ENCODE assay signal across 9 cellular contexts in the genomic region with DNA sequence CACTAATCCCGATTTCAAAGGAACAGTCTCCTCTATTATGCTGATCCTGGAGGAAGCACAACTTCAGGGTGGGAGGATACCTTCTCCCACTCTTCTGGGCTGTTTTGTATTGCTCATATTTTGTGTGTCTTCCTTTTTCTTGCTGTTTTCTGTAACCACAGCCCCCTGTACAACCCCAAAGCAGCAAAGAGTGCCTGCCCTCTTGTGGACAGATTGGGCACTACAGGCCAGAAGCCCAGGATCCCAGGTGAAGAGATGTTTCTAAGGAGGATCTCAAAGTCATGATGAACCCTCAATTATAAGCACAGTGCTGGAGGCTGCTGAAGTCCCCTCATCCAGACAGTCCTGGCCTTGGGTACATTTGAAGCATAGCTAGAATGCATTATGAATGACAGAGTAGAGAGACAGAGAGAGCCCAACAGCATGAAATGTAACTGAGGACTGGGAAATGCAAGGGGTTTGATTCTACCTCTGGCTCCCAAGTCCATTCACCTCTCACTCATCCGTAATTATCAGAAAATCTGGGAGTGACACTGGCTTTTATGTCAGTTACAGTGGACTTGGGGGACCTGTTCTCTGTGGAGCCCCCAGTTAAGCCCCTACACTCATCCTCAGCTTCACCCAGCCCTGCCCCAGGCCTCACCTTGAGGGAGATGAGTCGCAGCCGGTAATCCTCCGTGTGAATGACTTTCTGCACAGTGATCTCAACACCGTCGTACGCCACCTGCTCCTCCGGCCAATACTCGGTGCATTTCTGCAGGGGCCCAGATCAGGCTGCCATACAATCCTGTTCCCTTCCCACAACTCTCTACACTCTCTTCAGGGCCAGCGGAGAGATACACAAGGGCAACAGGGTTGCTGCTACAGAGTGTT. TPM values are rescaled to one million over a fixed set of nuclear protein-coding genes. Genes with fewer than 3 reads are reported as not detected.
A peak's percentile ranks its signal among the peaks of the same experiment; 100 is the strongest.
DNase-seq lines count a peak whose midpoint lies in the region; ATAC-seq, FAIRE-seq and TF ChIP-seq lines count a peak whose summit lies in the region.
"Had no signal": no experiment of that assay in that cellular context is flagged by ENCODE, and none has a peak within 500 bp of the region (broad histone marks: within the 10 kb centered on the region; RNA-seq: fewer than 3 reads in every experiment).

No MANE protein-coding gene starts in this region.

- no peaks in the 10 kb centered on the region for H3K9me2 ChIP-seq in GM23248 (ENCODE audit: insufficient read depth)

- CTCF ChIA-PET in endothelial cell of umbilical vein (lab: Charles Lee) = interaction anchor here (0.8 to 4.7 kb wide), 13 partner anchors 8 to 489 kb away, joined by 3 to 43 read pairs (median 9); partner anchors contain the start of gene TMEM86A

- H3K27me3 ChIP-seq in GM23248 (replicated peaks; ENCODE audit: insufficient read depth) (no peaks in the 10 kb centered on the region), endothelial cell of umbilical vein (ENCODE audit: control insufficient read depth in 2 of 2, insufficient read depth in 2 of 2, low read length in 2 of 2) (peaks cover 0 to 3% of the 10 kb centered on the region in 2 experiments)

- no peak overlapping the region for H3K27ac ChIP-seq in GM23248
- H3K27ac ChIP-seq in endothelial cell of umbilical vein (ENCODE audit: insufficient read depth, low read depth, low read length) = no peak overlapping the region

- H3K4me3 ChIP-seq in GM23248 (no peak overlapping the region), endothelial cell of umbilical vein (replicated peaks in 1 of 3; ENCODE audit: insufficient read depth in 1 of 3, low read depth in 1 of 3, low read length in 3 of 3) (no peak overlapping the region)

- H3K9ac ChIP-seq in GM23248 (no peak overlapping the region), endothelial cell of umbilical vein (replicated peaks; ENCODE audit: extremely low read depth, insufficient read depth, low read length) (no peak overlapping the region)

- H3F3A ChIP-seq in GM23248 (ENCODE audit: insufficient read depth) = no peaks in the 10 kb centered on the region

- no peak overlapping the region for H3K4me2 ChIP-seq in GM23248 (ENCODE audit: unreplicated experiment)
- H3K4me2 ChIP-seq in endothelial cell of umbilical vein (ENCODE audit: insufficient read depth, low read length) = no peak overlapping the region

- H3K79me2 ChIP-seq in GM23248 (ENCODE audit: insufficient read depth) (no peaks in the 10 kb centered on the region), endothelial cell of umbilical vein (ENCODE audit: control insufficient read depth, insufficient read depth, low read length) (no peaks in the 10 kb centered on the region)

- TF ChIP-seq POLR2A in endothelial cell of umbilical vein (IDR thresholded peaks at IDR 0.05; ENCODE audit: low read depth, low read length) = no peak

- dilution Hi-C loops in endothelial cell of umbilical vein (cut with MboI; ENCODE audit: extremely low pct_ligation_motif_present, low sequenced_read_pairs) = no loop called here

- H3K4me3 Mint-ChIP-seq in naive B cell = peak overlapping the region in 5 of 8 donors; percentile 5 to 74 (median 57)
- H3K4me3 Mint-ChIP-seq: activated naive CD8-positive, alpha-beta T cell had no signal

- POLR2A ChIA-PET in endothelial cell of umbilical vein (lab: Charles Lee) = no interaction called here

- H3K9me3 Mint-ChIP-seq in naive B cell = no peaks in the 10 kb centered on the region

- in situ Hi-C loops in GM23248 (cut with MboI) = no loop called here

- intact Hi-C loops in endothelial cell of umbilical vein (cut with micrococcal nuclease) = loop anchor here (1.0 kb wide), 4 partner anchors 32 to 617 kb away; no protein-coding TSS in a partner anchor
- intact Hi-C loops in posterior vena cava (cut with DNase I) = no loop called here

- no peaks in the 10 kb centered on the region for H3K9me1 ChIP-seq in endothelial cell of umbilical vein (replicated peaks; ENCODE audit: control insufficient read depth, extremely low read depth, insufficient read depth, low read length)

- peak overlapping the region in 4 of 6 donors; percentile 12 to 94 (median 48) for H3K27ac Mint-ChIP-seq in naive B cell
- H3K27ac Mint-ChIP-seq: activated naive CD8-positive, alpha-beta T cell had no signal

- peaks cover 13 to 20% (median 19%) of the 10 kb centered on the region in 3 donors for H3K27me3 Mint-ChIP-seq in naive B cell
- H3K27me3 Mint-ChIP-seq: activated naive CD8-positive, alpha-beta T cell had no signal

- no peak overlapping the region for H2AFZ ChIP-seq in GM23248
- peak overlapping the region; percentile 41 for H2AFZ ChIP-seq in endothelial cell of umbilical vein (ENCODE audit: low read depth, low read length)

- peak; percentile 92 to 93 for TF ChIP-seq CTCF in endothelial cell of umbilical vein (IDR thresholded peaks at IDR 0.05; ENCODE audit: extremely low read depth in 1 of 2, insufficient read depth in 1 of 2, low read depth in 1 of 2, low read length in 2 of 2)

- H4K20me1 ChIP-seq in GM23248 (ENCODE audit: insufficient read depth) (no peaks in the 10 kb centered on the region), endothelial cell of umbilical vein (replicated peaks; ENCODE audit: control insufficient read depth, extremely low read depth, insufficient read depth, low read length) (no peaks in the 10 kb centered on the region)

- ATAC-seq in naive B cell (ENCODE audit: low read depth in 2 of 2) = peak; percentile 75 to 77

- H3K9me3 ChIP-seq in GM23248 (ENCODE audit: low read depth) (no peaks in the 10 kb centered on the region), endothelial cell of umbilical vein (replicated peaks; ENCODE audit: control insufficient read depth, insufficient read depth, low read length) (no peaks in the 10 kb centered on the region)

- H3K36me3 ChIP-seq in GM23248 (ENCODE audit: low read depth) (no peaks in the 10 kb centered on the region), endothelial cell of umbilical vein (ENCODE audit: control insufficient read depth in 2 of 2, extremely low read depth in 1 of 2, insufficient read depth in 2 of 2, low read length in 2 of 2) (no peaks in the 10 kb centered on the region)

- DNase-seq in DMS79 treated with DMSO at 0.1 percent for 48 hours (lab: John Stamatoyannopoulos, UW) = peak; percentile 51
- peak; percentile 41 for DNase-seq in GM23248
- DNase-seq in NCI-H526 treated with DMSO at 0.1 percent for 48 hours (lab: John Stamatoyannopoulos, UW) = peak; percentile 24
- peak; percentile 24 to 48 for DNase-seq in activated CD8-positive, alpha-beta memory T cell treated with anti-CD3 and anti-CD28 coated beads for 4 hours (ENCODE audit: low read depth in 2 of 2)
- DNase-seq in endothelial cell of umbilical vein (ENCODE audit: low read depth, low spot score) = peak; percentile 60
- peak; percentile 60 for DNase-seq in naive B cell
- DNase-seq in stimulated activated naive CD4-positive, alpha-beta T cell treated with Interleukin-2 at 50 U/mL for 16 hours (lab: John Stamatoyannopoulos, UW) = peak; percentile 55
- no peak for DNase-seq in posterior vena cava (ENCODE audit: low spot score)

- H3K4me1 ChIP-seq in GM23248 (ENCODE audit: insufficient read depth) (no peaks in the 10 kb centered on the region), endothelial cell of umbilical vein (ENCODE audit: control insufficient read depth, extremely low read depth, insufficient read depth, low read length) (no peaks in the 10 kb centered on the region)

- peak; percentile 72 for FAIRE-seq in endothelial cell of umbilical vein (lab: Jason Lieb, UNC)

- BruUV-seq in endothelial cell of umbilical vein (replicated peaks; lab: Mats Ljungman, UMichigan) = no TSS peak

- 70 to 71% methylated on average over 11 of the region's 11 CpGs for WGBS in GM23248 (ENCODE audit: low coverage in 1 of 2, low lambda C conversion rate in 2 of 2, missing lambda C conversion rate in 2 of 2), 2 experiments

- H3K4me1 Mint-ChIP-seq in naive B cell = peaks cover 22 to 26% (median 24%) of the 10 kb centered on the region in 3 donors

- H3K36me3 Mint-ChIP-seq in naive B cell = no peaks in the 10 kb centered on the region
- H3K36me3 Mint-ChIP-seq: activated naive CD8-positive, alpha-beta T cell had no signal

RNA-seq across cellular contexts. Expression of gene IGSF22, which starts 6.2 kb away (rescaled TPM):
- not detected in 2 replicates for total RNA-seq in GM23248 (2014; rRNA removed; shearing (Covaris generic))
- not detected in 2 replicates for polyA plus RNA-seq in GM23248 (2016; fragmentation: Nextera tagmentation; extraction: Ambion mirVana)
- total RNA-seq in endothelial cell of umbilical vein = not detected in 2 replicates
- polyA plus RNA-seq in endothelial cell of umbilical vein = not detected in 2 replicates
- 0.01 TPM in 1 of 2 replicates, not detected in the other for polyA plus RNA-seq in endothelial cell of umbilical vein (2011; cell fraction: cytosol; rRNA removed)
- polyA plus RNA-seq in endothelial cell of umbilical vein (2011; cell fraction: nucleus; rRNA removed) = 0.15 and 0.17 TPM in 2 replicates
- not detected in 2 replicates for polyA plus RNA-seq in endothelial cell of umbilical vein (2012)
- polyA minus RNA-seq in endothelial cell of umbilical vein = not detected in 2 replicates
- polyA minus RNA-seq in endothelial cell of umbilical vein (2011; cell fraction: cytosol; rRNA and poly(A)+ RNA removed) = not detected
- polyA minus RNA-seq in endothelial cell of umbilical vein (2011; cell fraction: nucleus; rRNA and poly(A)+ RNA removed) = not detected in 2 replicates
- polyA plus RNA-seq in naive B cell (ENCODE audit: low read depth in 6 of 6) = 1 to 10 TPM; 1.8 to 3.9 (median 2.9) TPM
- under 1 TPM in 1 of 2 donors, not detected in 1; 0.38 TPM for total RNA-seq in posterior vena cava

RNA-seq across cellular contexts. Expression of gene TMEM86A, which starts 33.6 kb away (rescaled TPM):
- under 0.01 and 0.32 TPM in 2 replicates for total RNA-seq in GM23248 (2014; rRNA removed; shearing (Covaris generic))
- polyA plus RNA-seq in GM23248 (2016; fragmentation: Nextera tagmentation; extraction: Ambion mirVana) (0.38 and 1.0 TPM in 2 replicates), endothelial cell of umbilical vein (2.1 and 3.8 TPM in 2 replicates), naive B cell (ENCODE audit: low read depth in 6 of 6) (1 to 10 TPM in 1 of 6 donors, under 1 TPM in 4, not detected in 1; 0.45 to 1.1 (median 0.81) TPM)
- total RNA-seq in endothelial cell of umbilical vein (2.5 and 2.6 TPM in 2 replicates), posterior vena cava (1 to 10 TPM; 2.2 to 4.0 TPM)
- 1.2 and 1.3 TPM in 2 replicates for polyA plus RNA-seq in endothelial cell of umbilical vein (2011; cell fraction: cytosol; rRNA removed)
- 1.4 and 2.0 TPM in 2 replicates for polyA plus RNA-seq in endothelial cell of umbilical vein (2011; cell fraction: nucleus; rRNA removed)
- 2.2 and 3.1 TPM in 2 replicates for polyA plus RNA-seq in endothelial cell of umbilical vein (2012)
- 4.4 and 5.8 TPM in 2 replicates for polyA minus RNA-seq in endothelial cell of umbilical vein
- polyA minus RNA-seq in endothelial cell of umbilical vein (2011; cell fraction: cytosol; rRNA and poly(A)+ RNA removed) = not detected
- 4.3 and 4.9 TPM in 2 replicates for polyA minus RNA-seq in endothelial cell of umbilical vein (2011; cell fraction: nucleus; rRNA and poly(A)+ RNA removed)

RNA-seq across cellular contexts. Expression of gene PTPN5, which starts 59.4 kb away (rescaled TPM):
- total RNA-seq in GM23248 (2014; rRNA removed; shearing (Covaris generic)) = not detected in 2 replicates
- not detected in 2 replicates for polyA plus RNA-seq in GM23248 (2016; fragmentation: Nextera tagmentation; extraction: Ambion mirVana)
- total RNA-seq in endothelial cell of umbilical vein = not detected in 2 replicates
- polyA plus RNA-seq in endothelial cell of umbilical vein = not detected in 2 replicates
- not detected in 2 replicates for polyA plus RNA-seq in endothelial cell of umbilical vein (2011; cell fraction: cytosol; rRNA removed)
- polyA plus RNA-seq in endothelial cell of umbilical vein (2011; cell fraction: nucleus; rRNA removed) = not detected in 2 replicates
- not detected in 2 replicates for polyA plus RNA-seq in endothelial cell of umbilical vein (2012)
- not detected in 2 replicates for polyA minus RNA-seq in endothelial cell of umbilical vein
- polyA minus RNA-seq in endothelial cell of umbilical vein (2011; cell fraction: cytosol; rRNA and poly(A)+ RNA removed) = not detected
- not detected in 2 replicates for polyA minus RNA-seq in endothelial cell of umbilical vein (2011; cell fraction: nucleus; rRNA and poly(A)+ RNA removed)
- not detected for polyA plus RNA-seq in naive B cell (ENCODE audit: low read depth in 6 of 6)
- total RNA-seq in posterior vena cava = 1 to 10 TPM in 1 of 2 donors, under 1 TPM in 1; 0.93 to 2.7 TPM
